Comparison of ENCODE assay signal across 1 cellular context in genomic region chr12:92546826-92547348, GRCh38.
TF ChIP-seq lines count a peak whose summit lies in the region.

No MANE protein-coding gene starts in this region.

TF ChIP-seq in GM12878, 131 proteins besides CTCF, POLR2A, EP300 and RAD21 (continued from another document):
- TF ChIP-seq RAD51 (IDR thresholded peaks at IDR 0.05), result peak; percentile 83; the same call in 1 of the 2 replicates
- TF ChIP-seq, protein P1, sequence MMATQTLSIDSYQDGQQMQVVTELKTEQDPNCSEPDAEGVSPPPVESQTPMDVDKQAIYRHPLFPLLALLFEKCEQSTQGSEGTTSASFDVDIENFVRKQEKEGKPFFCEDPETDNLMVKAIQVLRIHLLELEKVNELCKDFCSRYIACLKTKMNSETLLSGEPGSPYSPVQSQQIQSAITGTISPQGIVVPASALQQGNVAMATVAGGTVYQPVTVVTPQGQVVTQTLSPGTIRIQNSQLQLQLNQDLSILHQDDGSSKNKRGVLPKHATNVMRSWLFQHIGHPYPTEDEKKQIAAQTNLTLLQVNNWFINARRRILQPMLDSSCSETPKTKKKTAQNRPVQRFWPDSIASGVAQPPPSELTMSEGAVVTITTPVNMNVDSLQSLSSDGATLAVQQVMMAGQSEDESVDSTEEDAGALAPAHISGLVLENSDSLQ (IDR thresholded peaks at IDR 0.05), result peak; percentile 88
- 0 out of 2 replicates have a peak, but pooled peaks have one; percentile 46 for TF ChIP-seq ATF7 (IDR thresholded peaks at IDR 0.05; ENCODE audit: low read depth)
- peak; percentile 15; the same call in 1 of the 2 replicates for TF ChIP-seq CHD2 (IDR thresholded peaks at IDR 0.05; ENCODE audit: borderline replicate concordance, low read depth, low read length)
- no peak for TF ChIP-seq RBBP5 (conservative IDR thresholded peaks at IDR 0.05)
- TF ChIP-seq, protein P2, sequence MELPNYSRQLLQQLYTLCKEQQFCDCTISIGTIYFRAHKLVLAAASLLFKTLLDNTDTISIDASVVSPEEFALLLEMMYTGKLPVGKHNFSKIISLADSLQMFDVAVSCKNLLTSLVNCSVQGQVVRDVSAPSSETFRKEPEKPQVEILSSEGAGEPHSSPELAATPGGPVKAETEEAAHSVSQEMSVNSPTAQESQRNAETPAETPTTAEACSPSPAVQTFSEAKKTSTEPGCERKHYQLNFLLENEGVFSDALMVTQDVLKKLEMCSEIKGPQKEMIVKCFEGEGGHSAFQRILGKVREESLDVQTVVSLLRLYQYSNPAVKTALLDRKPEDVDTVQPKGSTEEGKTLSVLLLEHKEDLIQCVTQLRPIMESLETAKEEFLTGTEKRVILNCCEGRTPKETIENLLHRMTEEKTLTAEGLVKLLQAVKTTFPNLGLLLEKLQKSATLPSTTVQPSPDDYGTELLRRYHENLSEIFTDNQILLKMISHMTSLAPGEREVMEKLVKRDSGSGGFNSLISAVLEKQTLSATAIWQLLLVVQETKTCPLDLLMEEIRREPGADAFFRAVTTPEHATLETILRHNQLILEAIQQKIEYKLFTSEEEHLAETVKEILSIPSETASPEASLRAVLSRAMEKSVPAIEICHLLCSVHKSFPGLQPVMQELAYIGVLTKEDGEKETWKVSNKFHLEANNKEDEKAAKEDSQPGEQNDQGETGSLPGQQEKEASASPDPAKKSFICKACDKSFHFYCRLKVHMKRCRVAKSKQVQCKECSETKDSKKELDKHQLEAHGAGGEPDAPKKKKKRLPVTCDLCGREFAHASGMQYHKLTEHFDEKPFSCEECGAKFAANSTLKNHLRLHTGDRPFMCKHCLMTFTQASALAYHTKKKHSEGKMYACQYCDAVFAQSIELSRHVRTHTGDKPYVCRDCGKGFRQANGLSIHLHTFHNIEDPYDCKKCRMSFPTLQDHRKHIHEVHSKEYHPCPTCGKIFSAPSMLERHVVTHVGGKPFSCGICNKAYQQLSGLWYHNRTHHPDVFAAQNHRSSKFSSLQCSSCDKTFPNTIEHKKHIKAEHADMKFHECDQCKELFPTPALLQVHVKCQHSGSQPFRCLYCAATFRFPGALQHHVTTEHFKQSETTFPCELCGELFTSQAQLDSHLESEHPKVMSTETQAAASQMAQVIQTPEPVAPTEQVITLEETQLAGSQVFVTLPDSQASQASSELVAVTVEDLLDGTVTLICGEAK (IDR thresholded peaks at IDR 0.05; ENCODE audit: borderline replicate concordance), result no peak
- TF ChIP-seq, protein P3, sequence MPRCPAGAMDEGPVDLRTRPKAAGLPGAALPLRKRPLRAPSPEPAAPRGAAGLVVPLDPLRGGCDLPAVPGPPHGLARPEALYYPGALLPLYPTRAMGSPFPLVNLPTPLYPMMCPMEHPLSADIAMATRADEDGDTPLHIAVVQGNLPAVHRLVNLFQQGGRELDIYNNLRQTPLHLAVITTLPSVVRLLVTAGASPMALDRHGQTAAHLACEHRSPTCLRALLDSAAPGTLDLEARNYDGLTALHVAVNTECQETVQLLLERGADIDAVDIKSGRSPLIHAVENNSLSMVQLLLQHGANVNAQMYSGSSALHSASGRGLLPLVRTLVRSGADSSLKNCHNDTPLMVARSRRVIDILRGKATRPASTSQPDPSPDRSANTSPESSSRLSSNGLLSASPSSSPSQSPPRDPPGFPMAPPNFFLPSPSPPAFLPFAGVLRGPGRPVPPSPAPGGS (IDR thresholded peaks at IDR 0.05; ENCODE audit: borderline replicate concordance, insufficient read depth, low read depth, low read length, poor library complexity, severe bottlenecking), result peak; percentile 49
- TF ChIP-seq, protein P4, sequence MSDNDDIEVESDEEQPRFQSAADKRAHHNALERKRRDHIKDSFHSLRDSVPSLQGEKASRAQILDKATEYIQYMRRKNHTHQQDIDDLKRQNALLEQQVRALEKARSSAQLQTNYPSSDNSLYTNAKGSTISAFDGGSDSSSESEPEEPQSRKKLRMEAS (IDR thresholded peaks at IDR 0.05; ENCODE audit: low read depth, low read length), result no peak; the same call in 1 of the 2 replicates
- TF ChIP-seq ZNF687 (IDR thresholded peaks at IDR 0.05), result peak; percentile 29; the same call in 1 of the 2 replicates
